Comparison of ENCODE assay signal across 8 cellular contexts in genomic region chr15:99703603-99704443, GRCh38. TPM values are rescaled to one million over a fixed set of nuclear protein-coding genes. Genes with fewer than 3 reads are reported as not detected.
DNase-seq lines count a peak whose midpoint lies in the region; ATAC-seq and FAIRE-seq lines count a peak whose summit lies in the region.

No MANE protein-coding gene starts in this region.

- H3K4me3 Mint-ChIP-seq in memory B cell, result no peak overlapping the region

- H3K36me3 Mint-ChIP-seq in memory B cell, result peaks cover 12% of the 10 kb centered on the region

- peak overlapping the region; percentile 95 for H3K27ac Mint-ChIP-seq in memory B cell

- peak; percentile 79 for FAIRE-seq in RCC 7860 (lab: Jason Lieb, UNC)
- FAIRE-seq in urothelium cell line (lab: Jason Lieb, UNC), result no peak

- no peaks in the 10 kb centered on the region for H3K27me3 Mint-ChIP-seq in memory B cell

- DNase-seq in CMK (ENCODE audit: low read depth) (peak; percentile 31), RCC 7860 (ENCODE audit: low spot score) (peak; percentile 63), dermis microvascular lymphatic vessel endothelial cell (ENCODE audit: low read depth in 2 of 2) (peak; percentile 84 to 92), memory B cell (ENCODE audit: low spot score in 2 of 2) (peak in 1 of 2 donors; percentile 55), urothelium cell line (ENCODE audit: low spot score) (peak; percentile 69)
- DNase-seq in stimulated activated CD4-positive, alpha-beta T cell treated with anti-CD3 and anti-CD28 coated beads, Interleukin-4, amount 100 ng/mL, for 4 hours, result no peak

- ATAC-seq in GM18870 (IDR thresholded peaks at IDR 0.05; ENCODE audit: unreplicated experiment) (peak; percentile 63), HG03196 (IDR thresholded peaks at IDR 0.05; ENCODE audit: unreplicated experiment) (peak; percentile 60), memory B cell (ENCODE audit: low read depth) (peak; percentile 78)

- H3K9me3 Mint-ChIP-seq in memory B cell, result no peaks in the 10 kb centered on the region

- peaks cover 23% of the 10 kb centered on the region for H3K4me1 Mint-ChIP-seq in memory B cell

RNA-seq across cellular contexts. Expression of gene LYSMD4, which starts 29.4 kb away (rescaled TPM):
- 4.6 and 5.8 TPM in 2 replicates for total RNA-seq in dermis microvascular lymphatic vessel endothelial cell

Comparison
In these comparisons a context has a peak if more than half of its experiments do, and no peak if none do; other contexts are left out.
1. DNase-seq: peak in CMK (single experiment), RCC 7860 (single experiment), dermis microvascular lymphatic vessel endothelial cell (2 of 2) and urothelium cell line (single experiment); none in stimulated activated CD4-positive, alpha-beta T cell treated with anti-CD3 and anti-CD28 coated beads, Interleukin-4, amount 100 ng/mL, for 4 hours (0 of 2).
2. Peak in every context shown above with its lines, with median percentiles within 50 percentile points of each other: ATAC-seq.